In genomic region chr13:45046445-45046844, GRCh38 we compare ENCODE assay signal across 10 cellular contexts. TPM values are rescaled to one million over a fixed set of nuclear protein-coding genes. Genes with fewer than 3 reads are reported as not detected.
DNase-seq lines count a peak whose midpoint lies in the region; ATAC-seq, FAIRE-seq and TF ChIP-seq lines count a peak whose summit lies in the region.
"Had no signal": no experiment of that assay in that cellular context is flagged by ENCODE, and none has a peak within 500 bp of the region (broad histone marks: within the 10 kb centered on the region; RNA-seq: fewer than 3 reads in every experiment).

No MANE protein-coding gene starts in this region.

- H3K9me3 ChIP-seq in keratinocyte (ENCODE audit: control insufficient read depth, low read depth, low read length) = no peaks in the 10 kb centered on the region

- no peak for FAIRE-seq in keratinocyte (lab: Jason Lieb, UNC)

- no peaks in the 10 kb centered on the region for H3K36me3 ChIP-seq in keratinocyte (ENCODE audit: control insufficient read depth in 2 of 2, extremely low read depth in 1 of 2, insufficient read depth in 2 of 2, low read length in 2 of 2)

- CTCF ChIA-PET in activated naive CD4-positive, alpha-beta T cell treated with anti-CD3 and anti-CD28 coated beads, Interleukin-2, amount 10 ng/mL, durations not matched to agents 7 days and 5 days (lab: Charles Lee) = interaction anchor here (0.7 to 5.3 kb wide), 23 partner anchors 10 to 563 kb away, joined by 3 to 90 read pairs (median 4); partner anchors contain the start of gene TPT1

- ATAC-seq in GM19351 (IDR thresholded peaks at IDR 0.05; ENCODE audit: unreplicated experiment) = no peak
- no peak for ATAC-seq in GM21529 (IDR thresholded peaks at IDR 0.05; ENCODE audit: unreplicated experiment)

- peak overlapping the region; percentile 73 for H3K4me3 Mint-ChIP-seq in activated naive CD4-positive, alpha-beta T cell treated with anti-CD3 and anti-CD28 coated beads, Interleukin-2, amount 10 ng/mL, durations not matched to agents 7 days and 5 days
- H3K4me3 Mint-ChIP-seq in activated naive CD8-positive, alpha-beta T cell treated with anti-CD3 and anti-CD28 coated beads for 36 hours = peak overlapping the region; percentile 72

- H3K4me2 ChIP-seq in keratinocyte (ENCODE audit: control insufficient read depth, extremely low read depth, insufficient read depth, low read depth, low read length) = peak overlapping the region; percentile 96

- no peaks in the 10 kb centered on the region for H3K79me2 ChIP-seq in keratinocyte (ENCODE audit: control insufficient read depth, insufficient read depth, low read length)

- H3K9me3 Mint-ChIP-seq in activated naive CD4-positive, alpha-beta T cell treated with anti-CD3 and anti-CD28 coated beads, Interleukin-2, amount 10 ng/mL, durations not matched to agents 7 days and 5 days = no peaks in the 10 kb centered on the region
- no peaks in the 10 kb centered on the region for H3K9me3 Mint-ChIP-seq in activated naive CD8-positive, alpha-beta T cell treated with anti-CD3 and anti-CD28 coated beads for 36 hours

- H3K27ac ChIP-seq in keratinocyte (ENCODE audit: control insufficient read depth, insufficient read depth, low read length) (no peak overlapping the region), substantia nigra (ENCODE audit: low read depth, low read length, poor library complexity, severe bottlenecking) (peak overlapping the region; percentile 75)

- TF ChIP-seq CTCF in keratinocyte (optimal IDR thresholded peaks at IDR 0.05 in 1 of 3, IDR thresholded peaks at IDR 0.05 in 1 of 3, conservative IDR thresholded peaks at IDR 0.05 in 1 of 3; ENCODE audit: extremely low read depth in 1 of 3, insufficient read depth in 2 of 3, low read length in 3 of 3) = no peak

- peaks cover 29% of the 10 kb centered on the region for H3K27me3 Mint-ChIP-seq in activated naive CD4-positive, alpha-beta T cell treated with anti-CD3 and anti-CD28 coated beads, Interleukin-2, amount 10 ng/mL, durations not matched to agents 7 days and 5 days
- H3K27me3 Mint-ChIP-seq in activated naive CD8-positive, alpha-beta T cell treated with anti-CD3 and anti-CD28 coated beads for 36 hours = peaks cover 36% of the 10 kb centered on the region

- DNase-seq in activated naive CD4-positive, alpha-beta T cell treated with anti-CD3 and anti-CD28 coated beads, Interleukin-2, amount 10 ng/mL, durations not matched to agents 7 days and 5 days = no peak
- no peak for DNase-seq in activated naive CD4-positive, alpha-beta T cell treated with Interleukin-2 at 50 U/mL for 16 hours
- no peak for DNase-seq in activated naive CD8-positive, alpha-beta T cell treated with anti-CD3 and anti-CD28 coated beads for 36 hours
- DNase-seq in keratinocyte (ENCODE audit: low read depth, low spot score) = no peak
- DNase-seq in substantia nigra (lab: John Stamatoyannopoulos, UW) = no peak
- no peak for DNase-seq in stimulated activated CD4-positive, alpha-beta T cell treated with anti-CD3 and anti-CD28 coated beads, Interleukin-2, amount 100 ng/mL, for 48 hours
- DNase-seq: cerebellar nuclear complex, NCI-H1105 treated with DMSO at 0.1 percent for 48 hours had no signal

- H3K4me1 Mint-ChIP-seq in activated naive CD4-positive, alpha-beta T cell treated with anti-CD3 and anti-CD28 coated beads, Interleukin-2, amount 10 ng/mL, durations not matched to agents 7 days and 5 days = peaks cover 13% of the 10 kb centered on the region
- peaks cover 17% of the 10 kb centered on the region for H3K4me1 Mint-ChIP-seq in activated naive CD8-positive, alpha-beta T cell treated with anti-CD3 and anti-CD28 coated beads for 36 hours

- peaks cover 14% of the 10 kb centered on the region for H3K4me1 ChIP-seq in keratinocyte (ENCODE audit: control insufficient read depth, extremely low read depth, insufficient read depth, low read length)

- no peaks in the 10 kb centered on the region for H4K20me1 ChIP-seq in keratinocyte (ENCODE audit: control insufficient read depth, extremely low read depth, insufficient read depth, low read length)

- H3K27me3 ChIP-seq in keratinocyte (ENCODE audit: control insufficient read depth, extremely low read depth, insufficient read depth, low read length) = no peaks in the 10 kb centered on the region

- peak overlapping the region in 2 of 3 experiments; percentile 65 to 85 for H3K4me3 ChIP-seq in keratinocyte (ENCODE audit: control insufficient read depth in 2 of 3, extremely low read depth in 1 of 3, insufficient read depth in 2 of 3, low read depth in 1 of 3, low read length in 3 of 3)

- H3K36me3 Mint-ChIP-seq in activated naive CD4-positive, alpha-beta T cell treated with anti-CD3 and anti-CD28 coated beads, Interleukin-2, amount 10 ng/mL, durations not matched to agents 7 days and 5 days = no peaks in the 10 kb centered on the region
- H3K36me3 Mint-ChIP-seq in activated naive CD8-positive, alpha-beta T cell treated with anti-CD3 and anti-CD28 coated beads for 36 hours = no peaks in the 10 kb centered on the region

- no peak overlapping the region for H3K27ac Mint-ChIP-seq in activated naive CD4-positive, alpha-beta T cell treated with anti-CD3 and anti-CD28 coated beads, Interleukin-2, amount 10 ng/mL, durations not matched to agents 7 days and 5 days
- no peak overlapping the region for H3K27ac Mint-ChIP-seq in activated naive CD8-positive, alpha-beta T cell treated with anti-CD3 and anti-CD28 coated beads for 36 hours

- H3K9ac ChIP-seq in keratinocyte (ENCODE audit: control insufficient read depth, extremely low read depth, insufficient read depth, low read length) = peak overlapping the region; percentile 69

- H2AFZ ChIP-seq in keratinocyte (ENCODE audit: control insufficient read depth, low read length) = peak overlapping the region; percentile 95

- no peaks in the 10 kb centered on the region for H3K9me1 ChIP-seq in keratinocyte (ENCODE audit: control insufficient read depth, extremely low read depth, insufficient read depth, low read length)

- dilution Hi-C loops in keratinocyte (cut with MboI; ENCODE audit: extremely low pct_ligation_motif_present, low sequenced_read_pairs) = no loop called here

RNA-seq across cellular contexts. Expression of gene GPALPP1, which starts 57.1 kb away (rescaled TPM):
- 10 to 100 TPM; 29.1 to 32.2 TPM for total RNA-seq in activated naive CD8-positive, alpha-beta T cell treated with anti-CD3 and anti-CD28 coated beads for 36 hours
- 9.5 to 17.7 TPM (median 14.0 TPM) in 3 replicates for polyA plus RNA-seq in keratinocyte
- polyA plus RNA-seq in keratinocyte (2011; ENCODE audit: low read depth) = 28.1 TPM
- 7.5 and 10.9 TPM in 2 replicates for polyA plus RNA-seq in keratinocyte (2011; cell fraction: cytosol; rRNA removed)
- 16.1 and 19.2 TPM in 2 replicates for polyA plus RNA-seq in keratinocyte (2011; cell fraction: nucleus; rRNA removed)
- polyA plus RNA-seq in keratinocyte (2012; ENCODE audit: low replicate concordance) = 13.1 and 13.3 TPM in 2 replicates
- polyA minus RNA-seq in keratinocyte = 6.1 to 9.9 TPM (median 8.1 TPM) in 3 replicates
- polyA minus RNA-seq in keratinocyte (2011; cell fraction: cytosol; rRNA and poly(A)+ RNA removed) = 11.1 TPM
- 12.5 and 23.1 TPM in 2 replicates for polyA minus RNA-seq in keratinocyte (2011; cell fraction: nucleus; rRNA and poly(A)+ RNA removed)

RNA-seq across cellular contexts. Expression of gene NUFIP1, which starts 57.2 kb away (rescaled TPM):
- total RNA-seq in activated naive CD8-positive, alpha-beta T cell treated with anti-CD3 and anti-CD28 coated beads for 36 hours = 10 to 100 TPM; 14.1 to 14.4 TPM
- polyA plus RNA-seq in keratinocyte = 1.7 to 4.2 TPM (median 3.3 TPM) in 3 replicates
- 5.1 TPM for polyA plus RNA-seq in keratinocyte (2011; ENCODE audit: low read depth)
- polyA plus RNA-seq in keratinocyte (2011; cell fraction: cytosol; rRNA removed) = 3.3 and 5.3 TPM in 2 replicates
- polyA plus RNA-seq in keratinocyte (2011; cell fraction: nucleus; rRNA removed) = 4.5 and 5.2 TPM in 2 replicates
- 5.2 and 5.8 TPM in 2 replicates for polyA plus RNA-seq in keratinocyte (2012; ENCODE audit: low replicate concordance)
- 0.99 to 3.2 TPM (median 1.5 TPM) in 3 replicates for polyA minus RNA-seq in keratinocyte
- 2.1 TPM for polyA minus RNA-seq in keratinocyte (2011; cell fraction: cytosol; rRNA and poly(A)+ RNA removed)
- polyA minus RNA-seq in keratinocyte (2011; cell fraction: nucleus; rRNA and poly(A)+ RNA removed) = 1.5 and 2.8 TPM in 2 replicates
